1 cellular context compared by ENCODE assay signal in the genomic region with DNA sequence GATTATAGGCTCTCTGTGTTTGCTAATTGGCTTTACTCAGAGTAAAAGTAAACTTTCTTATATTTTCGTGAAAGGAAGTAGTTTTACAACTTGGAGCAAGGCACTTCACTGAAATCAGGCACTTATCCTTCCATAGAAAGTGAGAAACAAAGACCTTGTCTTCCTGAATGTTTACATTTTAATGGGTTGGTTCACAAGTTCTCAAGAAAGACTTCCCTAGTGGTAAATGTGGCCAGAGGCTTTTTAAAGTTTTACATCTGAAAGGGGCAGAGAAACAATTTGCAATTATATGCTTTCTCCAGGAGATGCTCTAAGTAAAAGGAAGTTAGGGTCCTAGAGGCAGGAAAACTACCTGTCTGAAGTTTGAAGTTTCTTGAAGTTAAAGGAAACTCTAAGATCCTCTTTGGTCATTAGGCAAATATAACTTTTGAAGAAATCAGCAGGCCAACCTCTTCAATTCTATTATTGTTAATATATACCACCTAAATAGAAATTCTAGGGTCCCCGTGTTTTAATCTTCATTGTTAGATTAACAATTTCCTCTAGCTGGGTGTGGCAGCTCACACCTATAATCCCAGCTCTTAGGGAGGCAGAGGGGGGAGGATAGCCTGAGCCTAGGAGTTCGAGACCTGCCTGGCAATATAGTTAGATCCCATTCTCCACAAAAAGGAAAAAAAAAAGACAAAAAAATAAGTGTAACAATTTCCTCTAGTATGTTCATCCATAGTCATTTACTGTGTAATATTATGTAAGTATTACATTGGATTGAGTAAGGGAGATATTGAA.
TF ChIP-seq lines count a peak whose summit lies in the region.

No MANE protein-coding gene starts in this region.

TF ChIP-seq in H1, 55 proteins besides CTCF, POLR2A, EP300 and RAD21:
- no peak for TF ChIP-seq MAX (IDR thresholded peaks at IDR 0.05)
- TF ChIP-seq SAP30 (IDR thresholded peaks at IDR 0.05; ENCODE audit: insufficient read depth, insufficient replicate concordance, low read length), result no peak
- TF ChIP-seq RXRA (IDR thresholded peaks at IDR 0.05; ENCODE audit: insufficient read depth, low read depth, low read length), result no peak
- TF ChIP-seq TBP (IDR thresholded peaks at IDR 0.05; ENCODE audit: low read depth, low read length), result no peak
- TF ChIP-seq HDAC2 (IDR thresholded peaks at IDR 0.05; ENCODE audit: borderline replicate concordance in 1 of 2, low read depth in 2 of 2, low read length in 2 of 2), result 0 out of 4 replicates have a peak, but pooled peaks of 1 of the 2 experiments have one; percentile 39
- TF ChIP-seq YY1 (IDR thresholded peaks at IDR 0.05; ENCODE audit: low read depth, low read length), result no peak
- TF ChIP-seq JUN (IDR thresholded peaks at IDR 0.05; ENCODE audit: low read depth, low read length), result no peak
- TF ChIP-seq ZNF274 (IDR thresholded peaks at IDR 0.05; ENCODE audit: borderline replicate concordance, extremely low read depth, low read length), result no peak
- TF ChIP-seq POU5F1 (IDR thresholded peaks at IDR 0.05; ENCODE audit: low read depth, low read length), result 0 out of 2 replicates have a peak, but pooled peaks have one; percentile 37
